ENCODE assay signal across 14 cellular contexts in genomic region chr10:119325131-119325530, GRCh38.
"Had no signal": no experiment of that assay in that cellular context is flagged by ENCODE, and none has a peak within 500 bp of the region (broad histone marks: within the 10 kb centered on the region; RNA-seq: fewer than 3 reads in every experiment).

No MANE protein-coding gene starts in this region.

- H3K4me1 ChIP-seq: body of pancreas had no signal

- H3K9me3 ChIP-seq: body of pancreas, ovary, stomach, thoracic aorta had no signal

- ATAC-seq: activated naive CD4-positive, alpha-beta T cell treated with anti-CD3 and anti-CD28 coated beads, Interleukin-2, amount 50 U/mL, for 72 hours; body of pancreas; effector memory CD8-positive, alpha-beta T cell had no signal

- H3K27ac ChIP-seq: body of pancreas, ovary, stomach, thoracic aorta had no signal

- H3K4me3 ChIP-seq: body of pancreas, ovary, stomach, thoracic aorta had no signal

- DNase-seq: activated CD4-positive, alpha-beta T cell treated with anti-CD3 and anti-CD28 coated beads, Interleukin-2, amount 10 ng/mL, durations not matched to agents 7 days and 5 days; activated CD4-positive, CD25-positive, alpha-beta regulatory T cell; activated CD8-positive, alpha-beta memory T cell treated with anti-CD3 and anti-CD28 coated beads for 24 hours; activated effector memory CD4-positive, alpha-beta T cell treated with anti-CD3 and anti-CD28 coated beads, Interleukin-2, amount 50 U/mL, for 16 hours; activated T-cell treated with anti-CD3 and anti-CD28 coated beads for 4 hours; amniotic stem cell; body of pancreas; effector memory CD8-positive, alpha-beta T cell; nephron progenitor cell; ovary; stimulated activated CD4-positive, alpha-beta T cell treated with anti-CD3 and anti-CD28 coated beads, Interleukin-4, amount 100 ng/mL, for 4 hours; stomach had no signal

- H3K36me3 ChIP-seq: ovary had no signal

- H3K27me3 ChIP-seq: body of pancreas, ovary, stomach had no signal
